Comparison of ENCODE assay signal across 1 cellular context in the genomic region with DNA sequence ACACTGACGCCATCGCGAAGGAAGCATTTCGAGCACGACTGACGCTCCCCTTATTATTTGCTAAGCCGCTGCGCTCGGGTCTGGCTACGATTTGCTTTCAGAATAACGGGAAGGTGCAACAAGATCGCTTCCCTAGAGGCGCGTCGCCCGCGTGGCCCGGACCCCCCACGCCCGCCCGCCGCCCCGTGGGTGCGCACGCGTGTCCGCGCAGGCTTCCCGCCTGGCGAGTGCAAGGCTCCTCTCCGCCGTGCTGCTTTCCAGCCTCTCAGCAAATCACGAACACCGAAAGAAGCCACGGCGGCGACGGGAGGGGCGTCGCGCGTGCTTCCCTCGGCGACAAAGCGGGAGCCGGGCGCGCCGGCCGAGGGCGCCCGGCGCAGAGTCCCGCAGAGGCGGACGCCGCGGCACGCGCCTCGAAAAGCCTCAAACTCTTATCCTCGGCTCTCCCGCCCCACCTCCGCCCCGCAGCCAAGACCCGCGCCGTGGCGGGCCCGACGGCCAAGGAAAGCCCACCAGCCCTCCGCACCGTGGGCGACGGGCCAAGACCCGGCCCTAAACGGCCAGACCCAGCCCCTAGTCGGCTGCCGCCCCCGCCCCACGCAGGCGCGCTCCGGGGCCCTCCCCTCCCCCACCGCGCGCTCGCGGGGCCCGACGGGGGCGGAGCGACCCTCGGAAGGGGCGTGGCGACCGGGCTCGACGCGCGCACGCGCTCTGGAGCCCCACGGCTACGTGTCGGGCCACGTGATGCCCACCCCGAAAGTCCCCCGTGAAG.
TF ChIP-seq lines count a peak whose summit lies in the region.

No MANE protein-coding gene starts in this region.

TF ChIP-seq in GM12878, 131 proteins besides CTCF, POLR2A, EP300 and RAD21 (continued from another document and continues in another):
- TF ChIP-seq, protein P1, sequence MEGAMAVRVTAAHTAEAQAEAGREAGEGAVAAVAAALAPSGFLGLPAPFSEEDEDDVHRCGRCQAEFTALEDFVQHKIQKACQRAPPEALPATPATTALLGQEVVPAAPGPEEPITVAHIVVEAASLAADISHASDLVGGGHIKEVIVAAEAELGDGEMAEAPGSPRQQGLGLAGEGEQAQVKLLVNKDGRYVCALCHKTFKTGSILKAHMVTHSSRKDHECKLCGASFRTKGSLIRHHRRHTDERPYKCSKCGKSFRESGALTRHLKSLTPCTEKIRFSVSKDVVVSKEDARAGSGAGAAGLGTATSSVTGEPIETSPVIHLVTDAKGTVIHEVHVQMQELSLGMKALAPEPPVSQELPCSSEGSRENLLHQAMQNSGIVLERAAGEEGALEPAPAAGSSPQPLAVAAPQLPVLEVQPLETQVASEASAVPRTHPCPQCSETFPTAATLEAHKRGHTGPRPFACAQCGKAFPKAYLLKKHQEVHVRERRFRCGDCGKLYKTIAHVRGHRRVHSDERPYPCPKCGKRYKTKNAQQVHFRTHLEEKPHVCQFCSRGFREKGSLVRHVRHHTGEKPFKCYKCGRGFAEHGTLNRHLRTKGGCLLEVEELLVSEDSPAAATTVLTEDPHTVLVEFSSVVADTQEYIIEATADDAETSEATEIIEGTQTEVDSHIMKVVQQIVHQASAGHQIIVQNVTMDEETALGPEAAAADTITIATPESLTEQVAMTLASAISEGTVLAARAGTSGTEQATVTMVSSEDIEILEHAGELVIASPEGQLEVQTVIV (IDR thresholded peaks at IDR 0.05; ENCODE audit: borderline replicate concordance, partially characterized antibody): no peak
- no peak for TF ChIP-seq NR2C2 (IDR thresholded peaks at IDR 0.05; ENCODE audit: borderline replicate concordance, control insufficient read depth, insufficient read length, low read depth)
- TF ChIP-seq, protein P2, sequence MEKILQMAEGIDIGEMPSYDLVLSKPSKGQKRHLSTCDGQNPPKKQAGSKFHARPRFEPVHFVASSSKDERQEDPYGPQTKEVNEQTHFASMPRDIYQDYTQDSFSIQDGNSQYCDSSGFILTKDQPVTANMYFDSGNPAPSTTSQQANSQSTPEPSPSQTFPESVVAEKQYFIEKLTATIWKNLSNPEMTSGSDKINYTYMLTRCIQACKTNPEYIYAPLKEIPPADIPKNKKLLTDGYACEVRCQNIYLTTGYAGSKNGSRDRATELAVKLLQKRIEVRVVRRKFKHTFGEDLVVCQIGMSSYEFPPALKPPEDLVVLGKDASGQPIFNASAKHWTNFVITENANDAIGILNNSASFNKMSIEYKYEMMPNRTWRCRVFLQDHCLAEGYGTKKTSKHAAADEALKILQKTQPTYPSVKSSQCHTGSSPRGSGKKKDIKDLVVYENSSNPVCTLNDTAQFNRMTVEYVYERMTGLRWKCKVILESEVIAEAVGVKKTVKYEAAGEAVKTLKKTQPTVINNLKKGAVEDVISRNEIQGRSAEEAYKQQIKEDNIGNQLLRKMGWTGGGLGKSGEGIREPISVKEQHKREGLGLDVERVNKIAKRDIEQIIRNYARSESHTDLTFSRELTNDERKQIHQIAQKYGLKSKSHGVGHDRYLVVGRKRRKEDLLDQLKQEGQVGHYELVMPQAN (conservative IDR thresholded peaks at IDR 0.05): peak; percentile 73; the same call in 1 of the 2 replicates
- TF ChIP-seq, protein P3, sequence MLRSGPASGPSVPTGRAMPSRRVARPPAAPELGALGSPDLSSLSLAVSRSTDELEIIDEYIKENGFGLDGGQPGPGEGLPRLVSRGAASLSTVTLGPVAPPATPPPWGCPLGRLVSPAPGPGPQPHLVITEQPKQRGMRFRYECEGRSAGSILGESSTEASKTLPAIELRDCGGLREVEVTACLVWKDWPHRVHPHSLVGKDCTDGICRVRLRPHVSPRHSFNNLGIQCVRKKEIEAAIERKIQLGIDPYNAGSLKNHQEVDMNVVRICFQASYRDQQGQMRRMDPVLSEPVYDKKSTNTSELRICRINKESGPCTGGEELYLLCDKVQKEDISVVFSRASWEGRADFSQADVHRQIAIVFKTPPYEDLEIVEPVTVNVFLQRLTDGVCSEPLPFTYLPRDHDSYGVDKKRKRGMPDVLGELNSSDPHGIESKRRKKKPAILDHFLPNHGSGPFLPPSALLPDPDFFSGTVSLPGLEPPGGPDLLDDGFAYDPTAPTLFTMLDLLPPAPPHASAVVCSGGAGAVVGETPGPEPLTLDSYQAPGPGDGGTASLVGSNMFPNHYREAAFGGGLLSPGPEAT (IDR thresholded peaks at IDR 0.05; ENCODE audit: low read depth): 0 out of 2 replicates have a peak, but pooled peaks have one; percentile 14
- peak; percentile 66; the same call in 1 of the 2 replicates for TF ChIP-seq NR2F1 (conservative IDR thresholded peaks at IDR 0.05)
- TF ChIP-seq ZNF217 (IDR thresholded peaks at IDR 0.05): peak; percentile 60; the same call in 1 of the 2 replicates
- TF ChIP-seq TCF7 (IDR thresholded peaks at IDR 0.05; ENCODE audit: borderline replicate concordance): no peak
- TF ChIP-seq, protein P4, sequence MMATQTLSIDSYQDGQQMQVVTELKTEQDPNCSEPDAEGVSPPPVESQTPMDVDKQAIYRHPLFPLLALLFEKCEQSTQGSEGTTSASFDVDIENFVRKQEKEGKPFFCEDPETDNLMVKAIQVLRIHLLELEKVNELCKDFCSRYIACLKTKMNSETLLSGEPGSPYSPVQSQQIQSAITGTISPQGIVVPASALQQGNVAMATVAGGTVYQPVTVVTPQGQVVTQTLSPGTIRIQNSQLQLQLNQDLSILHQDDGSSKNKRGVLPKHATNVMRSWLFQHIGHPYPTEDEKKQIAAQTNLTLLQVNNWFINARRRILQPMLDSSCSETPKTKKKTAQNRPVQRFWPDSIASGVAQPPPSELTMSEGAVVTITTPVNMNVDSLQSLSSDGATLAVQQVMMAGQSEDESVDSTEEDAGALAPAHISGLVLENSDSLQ (IDR thresholded peaks at IDR 0.05): no peak
- TF ChIP-seq SREBF2 (IDR thresholded peaks at IDR 0.05; ENCODE audit: low read length): no peak
- no peak; the same call in 1 of the 2 replicates for TF ChIP-seq TARDBP (IDR thresholded peaks at IDR 0.05; ENCODE audit: borderline replicate concordance)
- TF ChIP-seq ZNF207 (IDR thresholded peaks at IDR 0.05; ENCODE audit: borderline replicate concordance): no peak; the same call in 1 of the 2 replicates
- no peak for TF ChIP-seq FOXK2 (IDR thresholded peaks at IDR 0.05)
- TF ChIP-seq POU2F2 (IDR thresholded peaks at IDR 0.05; ENCODE audit: borderline replicate concordance, low read depth, low read length): no peak
- TF ChIP-seq JUNB (IDR thresholded peaks at IDR 0.05): no peak
- no peak for TF ChIP-seq NFYA (IDR thresholded peaks at IDR 0.05; ENCODE audit: borderline replicate concordance, low read depth, low read length)
- no peak for TF ChIP-seq HDAC6 (IDR thresholded peaks at IDR 0.05; ENCODE audit: unreplicated experiment)
- TF ChIP-seq, protein P5, sequence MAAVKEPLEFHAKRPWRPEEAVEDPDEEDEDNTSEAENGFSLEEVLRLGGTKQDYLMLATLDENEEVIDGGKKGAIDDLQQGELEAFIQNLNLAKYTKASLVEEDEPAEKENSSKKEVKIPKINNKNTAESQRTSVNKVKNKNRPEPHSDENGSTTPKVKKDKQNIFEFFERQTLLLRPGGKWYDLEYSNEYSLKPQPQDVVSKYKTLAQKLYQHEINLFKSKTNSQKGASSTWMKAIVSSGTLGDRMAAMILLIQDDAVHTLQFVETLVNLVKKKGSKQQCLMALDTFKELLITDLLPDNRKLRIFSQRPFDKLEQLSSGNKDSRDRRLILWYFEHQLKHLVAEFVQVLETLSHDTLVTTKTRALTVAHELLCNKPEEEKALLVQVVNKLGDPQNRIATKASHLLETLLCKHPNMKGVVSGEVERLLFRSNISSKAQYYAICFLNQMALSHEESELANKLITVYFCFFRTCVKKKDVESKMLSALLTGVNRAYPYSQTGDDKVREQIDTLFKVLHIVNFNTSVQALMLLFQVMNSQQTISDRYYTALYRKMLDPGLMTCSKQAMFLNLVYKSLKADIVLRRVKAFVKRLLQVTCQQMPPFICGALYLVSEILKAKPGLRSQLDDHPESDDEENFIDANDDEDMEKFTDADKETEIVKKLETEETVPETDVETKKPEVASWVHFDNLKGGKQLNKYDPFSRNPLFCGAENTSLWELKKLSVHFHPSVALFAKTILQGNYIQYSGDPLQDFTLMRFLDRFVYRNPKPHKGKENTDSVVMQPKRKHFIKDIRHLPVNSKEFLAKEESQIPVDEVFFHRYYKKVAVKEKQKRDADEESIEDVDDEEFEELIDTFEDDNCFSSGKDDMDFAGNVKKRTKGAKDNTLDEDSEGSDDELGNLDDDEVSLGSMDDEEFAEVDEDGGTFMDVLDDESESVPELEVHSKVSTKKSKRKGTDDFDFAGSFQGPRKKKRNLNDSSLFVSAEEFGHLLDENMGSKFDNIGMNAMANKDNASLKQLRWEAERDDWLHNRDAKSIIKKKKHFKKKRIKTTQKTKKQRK (IDR thresholded peaks at IDR 0.05; ENCODE audit: low read depth, low read length): no peak
- no peak for TF ChIP-seq YY1 (IDR thresholded peaks at IDR 0.05; ENCODE audit: low read depth, low read length)
- peak; percentile 100 for TF ChIP-seq GATAD2B (conservative IDR thresholded peaks at IDR 0.05; ENCODE audit: low read depth)
- TF ChIP-seq NR2C1 (IDR thresholded peaks at IDR 0.05): no peak
- no peak for TF ChIP-seq FOS (IDR thresholded peaks at IDR 0.05; ENCODE audit: borderline replicate concordance, extremely low read depth, insufficient read length)
- no peak for TF ChIP-seq MTA2 (IDR thresholded peaks at IDR 0.05; ENCODE audit: low read depth)
- TF ChIP-seq ZBED1 (IDR thresholded peaks at IDR 0.05; ENCODE audit: borderline replicate concordance): no peak
- peak; percentile 44; the same call in 1 of the 2 replicates for TF ChIP-seq SMARCA5 (IDR thresholded peaks at IDR 0.05)
- no peak for TF ChIP-seq CHD4 (IDR thresholded peaks at IDR 0.05)
- no peak for TF ChIP-seq SPI1 (IDR thresholded peaks at IDR 0.05; ENCODE audit: borderline replicate concordance, insufficient read depth, low read depth, low read length)
- TF ChIP-seq ZNF24 (IDR thresholded peaks at IDR 0.05): peak; percentile 42; the same call in 1 of the 2 replicates
- peak; percentile 12 for TF ChIP-seq MXI1 (IDR thresholded peaks at IDR 0.05; ENCODE audit: low read depth, low read length)
- TF ChIP-seq, protein P6, sequence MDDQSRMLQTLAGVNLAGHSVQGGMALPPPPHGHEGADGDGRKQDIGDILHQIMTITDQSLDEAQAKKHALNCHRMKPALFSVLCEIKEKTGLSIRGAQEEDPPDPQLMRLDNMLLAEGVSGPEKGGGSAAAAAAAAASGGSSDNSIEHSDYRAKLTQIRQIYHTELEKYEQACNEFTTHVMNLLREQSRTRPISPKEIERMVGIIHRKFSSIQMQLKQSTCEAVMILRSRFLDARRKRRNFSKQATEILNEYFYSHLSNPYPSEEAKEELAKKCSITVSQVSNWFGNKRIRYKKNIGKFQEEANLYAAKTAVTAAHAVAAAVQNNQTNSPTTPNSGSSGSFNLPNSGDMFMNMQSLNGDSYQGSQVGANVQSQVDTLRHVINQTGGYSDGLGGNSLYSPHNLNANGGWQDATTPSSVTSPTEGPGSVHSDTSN (IDR thresholded peaks at IDR 0.05; ENCODE audit: insufficient replicate concordance, low read depth, low read length): no peak
- TF ChIP-seq IRF4 (IDR thresholded peaks at IDR 0.05; ENCODE audit: low read depth, low read length): no peak
- TF ChIP-seq, protein P7, sequence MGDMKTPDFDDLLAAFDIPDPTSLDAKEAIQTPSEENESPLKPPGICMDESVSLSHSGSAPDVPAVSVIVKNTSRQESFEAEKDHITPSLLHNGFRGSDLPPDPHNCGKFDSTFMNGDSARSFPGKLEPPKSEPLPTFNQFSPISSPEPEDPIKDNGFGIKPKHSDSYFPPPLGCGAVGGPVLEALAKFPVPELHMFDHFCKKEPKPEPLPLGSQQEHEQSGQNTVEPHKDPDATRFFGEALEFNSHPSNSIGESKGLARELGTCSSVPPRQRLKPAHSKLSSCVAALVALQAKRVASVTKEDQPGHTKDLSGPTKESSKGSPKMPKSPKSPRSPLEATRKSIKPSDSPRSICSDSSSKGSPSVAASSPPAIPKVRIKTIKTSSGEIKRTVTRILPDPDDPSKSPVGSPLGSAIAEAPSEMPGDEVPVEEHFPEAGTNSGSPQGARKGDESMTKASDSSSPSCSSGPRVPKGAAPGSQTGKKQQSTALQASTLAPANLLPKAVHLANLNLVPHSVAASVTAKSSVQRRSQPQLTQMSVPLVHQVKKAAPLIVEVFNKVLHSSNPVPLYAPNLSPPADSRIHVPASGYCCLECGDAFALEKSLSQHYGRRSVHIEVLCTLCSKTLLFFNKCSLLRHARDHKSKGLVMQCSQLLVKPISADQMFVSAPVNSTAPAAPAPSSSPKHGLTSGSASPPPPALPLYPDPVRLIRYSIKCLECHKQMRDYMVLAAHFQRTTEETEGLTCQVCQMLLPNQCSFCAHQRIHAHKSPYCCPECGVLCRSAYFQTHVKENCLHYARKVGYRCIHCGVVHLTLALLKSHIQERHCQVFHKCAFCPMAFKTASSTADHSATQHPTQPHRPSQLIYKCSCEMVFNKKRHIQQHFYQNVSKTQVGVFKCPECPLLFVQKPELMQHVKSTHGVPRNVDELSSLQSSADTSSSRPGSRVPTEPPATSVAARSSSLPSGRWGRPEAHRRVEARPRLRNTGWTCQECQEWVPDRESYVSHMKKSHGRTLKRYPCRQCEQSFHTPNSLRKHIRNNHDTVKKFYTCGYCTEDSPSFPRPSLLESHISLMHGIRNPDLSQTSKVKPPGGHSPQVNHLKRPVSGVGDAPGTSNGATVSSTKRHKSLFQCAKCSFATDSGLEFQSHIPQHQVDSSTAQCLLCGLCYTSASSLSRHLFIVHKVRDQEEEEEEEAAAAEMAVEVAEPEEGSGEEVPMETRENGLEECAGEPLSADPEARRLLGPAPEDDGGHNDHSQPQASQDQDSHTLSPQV (IDR thresholded peaks at IDR 0.05): no peak
- TF ChIP-seq, protein P8, sequence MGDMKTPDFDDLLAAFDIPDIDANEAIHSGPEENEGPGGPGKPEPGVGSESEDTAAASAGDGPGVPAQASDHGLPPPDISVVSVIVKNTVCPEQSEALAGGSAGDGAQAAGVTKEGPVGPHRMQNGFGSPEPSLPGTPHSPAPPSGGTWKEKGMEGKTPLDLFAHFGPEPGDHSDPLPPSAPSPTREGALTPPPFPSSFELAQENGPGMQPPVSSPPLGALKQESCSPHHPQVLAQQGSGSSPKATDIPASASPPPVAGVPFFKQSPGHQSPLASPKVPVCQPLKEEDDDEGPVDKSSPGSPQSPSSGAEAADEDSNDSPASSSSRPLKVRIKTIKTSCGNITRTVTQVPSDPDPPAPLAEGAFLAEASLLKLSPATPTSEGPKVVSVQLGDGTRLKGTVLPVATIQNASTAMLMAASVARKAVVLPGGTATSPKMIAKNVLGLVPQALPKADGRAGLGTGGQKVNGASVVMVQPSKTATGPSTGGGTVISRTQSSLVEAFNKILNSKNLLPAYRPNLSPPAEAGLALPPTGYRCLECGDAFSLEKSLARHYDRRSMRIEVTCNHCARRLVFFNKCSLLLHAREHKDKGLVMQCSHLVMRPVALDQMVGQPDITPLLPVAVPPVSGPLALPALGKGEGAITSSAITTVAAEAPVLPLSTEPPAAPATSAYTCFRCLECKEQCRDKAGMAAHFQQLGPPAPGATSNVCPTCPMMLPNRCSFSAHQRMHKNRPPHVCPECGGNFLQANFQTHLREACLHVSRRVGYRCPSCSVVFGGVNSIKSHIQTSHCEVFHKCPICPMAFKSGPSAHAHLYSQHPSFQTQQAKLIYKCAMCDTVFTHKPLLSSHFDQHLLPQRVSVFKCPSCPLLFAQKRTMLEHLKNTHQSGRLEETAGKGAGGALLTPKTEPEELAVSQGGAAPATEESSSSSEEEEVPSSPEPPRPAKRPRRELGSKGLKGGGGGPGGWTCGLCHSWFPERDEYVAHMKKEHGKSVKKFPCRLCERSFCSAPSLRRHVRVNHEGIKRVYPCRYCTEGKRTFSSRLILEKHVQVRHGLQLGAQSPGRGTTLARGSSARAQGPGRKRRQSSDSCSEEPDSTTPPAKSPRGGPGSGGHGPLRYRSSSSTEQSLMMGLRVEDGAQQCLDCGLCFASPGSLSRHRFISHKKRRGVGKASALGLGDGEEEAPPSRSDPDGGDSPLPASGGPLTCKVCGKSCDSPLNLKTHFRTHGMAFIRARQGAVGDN (IDR thresholded peaks at IDR 0.05): peak; percentile 77
